In the genomic region with DNA sequence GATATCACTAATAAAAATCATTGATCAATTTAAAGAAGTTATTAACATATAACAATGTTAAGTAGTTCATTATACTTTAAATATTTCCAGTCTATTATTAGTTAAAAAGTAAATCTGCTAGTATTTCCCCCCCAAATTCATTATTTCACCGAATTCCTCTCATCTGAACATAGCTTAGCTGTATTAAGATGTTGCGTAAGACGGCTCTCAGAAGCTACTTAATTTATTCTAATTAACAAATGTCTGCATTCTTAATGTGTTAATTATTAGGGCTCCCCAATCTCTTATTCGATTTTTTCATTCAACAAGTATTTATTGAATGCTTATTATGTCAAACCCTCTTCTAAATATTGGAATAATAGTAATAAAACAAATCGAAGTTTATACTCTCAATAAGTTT, we compare ENCODE assay signal across 26 cellular contexts.
DNase-seq lines count a peak whose midpoint lies in the region; ATAC-seq, FAIRE-seq and TF ChIP-seq lines count a peak whose summit lies in the region.
"Had no signal": no experiment of that assay in that cellular context is flagged by ENCODE, and none has a peak within 500 bp of the region (broad histone marks: within the 10 kb centered on the region; RNA-seq: fewer than 3 reads in every experiment).

No MANE protein-coding gene starts in this region.

- ATAC-seq in A549: no peak
- no peak for ATAC-seq in HG02610 (IDR thresholded peaks at IDR 0.05; ENCODE audit: unreplicated experiment)
- ATAC-seq: HCT116 had no signal

- no peak overlapping the region for H3K14ac ChIP-seq in H1 (ENCODE audit: insufficient read length)

- H3K4me2 ChIP-seq in A549: no peak overlapping the region
- H3K4me2 ChIP-seq in H1 (ENCODE audit: insufficient read depth in 1 of 2, low read depth in 2 of 2, low read length in 2 of 2): no peak overlapping the region
- H3K4me2 ChIP-seq: BLaER1 treated with 17β-estradiol and CSF1 and Interleukin-3, amounts not matched to agents 10 nM and 100 nM had no signal

- no peak overlapping the region for H2BK120ac ChIP-seq in H1 (replicated peaks; ENCODE audit: low read depth, low read length)

- H4K20me1 ChIP-seq in H1 (replicated peaks in 1 of 2; ENCODE audit: control insufficient read depth in 1 of 2, insufficient read depth in 2 of 2, low read length in 2 of 2): no peaks in the 10 kb centered on the region
- H4K20me1 ChIP-seq: BLaER1 treated with 17β-estradiol and CSF1 and Interleukin-3, amounts not matched to agents 10 nM and 100 nM had no signal

- no peak overlapping the region for H3K56ac ChIP-seq in H1 (replicated peaks; ENCODE audit: insufficient read length, low read depth, low read length)

- H3K4me3 Mint-ChIP-seq in MCF 10A (ENCODE audit: unreplicated experiment) (no peak overlapping the region), neural crest cell (peak overlapping the region; percentile 21)
- H3K4me3 Mint-ChIP-seq: CD14-positive monocyte; CD4-positive, alpha-beta T cell; H9; HFFc6 had no signal

- POLR2A ChIA-PET in MCF 10A (lab: Yijun Ruan, JAX) (no interaction called here), A549 (lab: Yijun Ruan, JAX) (no interaction called here), H1 (lab: Charles Lee; ENCODE audit: partially characterized antibody) (no interaction called here), HEK293T (lab: Yijun Ruan, JAX) (no interaction called here)

- H3K36me3 ChIP-seq in breast epithelium (no peaks in the 10 kb centered on the region), H1 (ENCODE audit: control insufficient read depth in 2 of 4, insufficient read depth in 4 of 4, low read length in 3 of 4) (no peaks in the 10 kb centered on the region)
- H3K36me3 ChIP-seq: BE2C; BLaER1 treated with 17β-estradiol and CSF1 and Interleukin-3, amounts not matched to agents 10 nM and 100 nM had no signal

- H3K79me2 ChIP-seq in H1 (ENCODE audit: control insufficient read depth in 1 of 2, insufficient read depth in 2 of 2, low read length in 2 of 2): no peaks in the 10 kb centered on the region

- H3K36me3 Mint-ChIP-seq in MCF 10A (ENCODE audit: insufficient read depth, unreplicated experiment) (no peaks in the 10 kb centered on the region), neural crest cell (ENCODE audit: low read depth) (no peaks in the 10 kb centered on the region)
- H3K36me3 Mint-ChIP-seq: CD14-positive monocyte had no signal

- no peak overlapping the region for H2BK5ac ChIP-seq in H1 (ENCODE audit: low read depth, low read length)

- no peak overlapping the region for H3K23ac ChIP-seq in H1 (ENCODE audit: insufficient read length)

- no peak overlapping the region for H3K4ac ChIP-seq in H1 (replicated peaks; ENCODE audit: insufficient read length, low read depth, low read length)

- intact Hi-C loops in MCF 10A (cut with micrococcal nuclease): no loop called here
- intact Hi-C loops in breast epithelium (cut with DNase I; ENCODE audit: low total_unique reads): no loop called here

- TF ChIP-seq CTCF in MCF 10A (IDR thresholded peaks at IDR 0.05; ENCODE audit: unreplicated experiment): no peak
- no peak for TF ChIP-seq CTCF in breast epithelium (IDR thresholded peaks at IDR 0.05)
- no peak for TF ChIP-seq CTCF in A549 (IDR thresholded peaks at IDR 0.05)
- no peak for TF ChIP-seq CTCF in H1 (IDR thresholded peaks at IDR 0.05; ENCODE audit: control extremely low read depth in 1 of 3, insufficient read depth in 1 of 3, low read depth in 1 of 3, low read length in 3 of 3)
- TF ChIP-seq CTCF in neural crest cell (conservative IDR thresholded peaks at IDR 0.05): no peak

- no peak for FAIRE-seq in A549 (lab: Jason Lieb, UNC)
- no peak for FAIRE-seq in H1 (lab: Jason Lieb, UNC)
- FAIRE-seq: G401.6, GM12892, GM19239 had no signal

- no peaks in the 10 kb centered on the region for H3K79me1 ChIP-seq in H1 (ENCODE audit: low read depth, low read length)

- no peaks in the 10 kb centered on the region for H3K23me2 ChIP-seq in H1 (ENCODE audit: low read depth, low read length)

- no peak overlapping the region for H3K9ac ChIP-seq in H1 (replicated peaks in 1 of 4; ENCODE audit: extremely low read depth in 1 of 4, low read depth in 3 of 4, low read length in 3 of 4)
- H3K9ac ChIP-seq: BLaER1 treated with 17β-estradiol and CSF1 and Interleukin-3, amounts not matched to agents 10 nM and 100 nM; GM23248 had no signal

- H2BK20ac ChIP-seq in H1 (ENCODE audit: low read length): no peak overlapping the region

- 78% methylated on average over 5 of the region's 5 CpGs for WGBS in A549 (ENCODE audit: missing lambda C conversion rate)
- WGBS in H1 (ENCODE audit: extremely low coverage in 1 of 2, insufficient coverage in 1 of 2, insufficient read length in 1 of 2, insufficient replicate concordance in 2 of 2, low coverage in 1 of 2, low lambda C conversion rate in 2 of 2, missing lambda C conversion rate in 1 of 2), 2 experiments: 90% methylated on average over 5 of the region's 5 CpGs; no CpG with 5 or more reads in 1 of the 2 experiments

- no peak overlapping the region for H3K18ac ChIP-seq in H1 (ENCODE audit: extremely low read depth, low read length)

- H3K27me3 Mint-ChIP-seq in MCF 10A (ENCODE audit: insufficient read depth, unreplicated experiment) (no peaks in the 10 kb centered on the region), neural crest cell (ENCODE audit: low read depth) (no peaks in the 10 kb centered on the region)
- H3K27me3 Mint-ChIP-seq: CD4-positive, alpha-beta T cell had no signal

- H4K8ac ChIP-seq in H1 (ENCODE audit: extremely low read depth, insufficient read depth, low read length): no peak overlapping the region

- BruUV-seq in MCF 10A (replicated peaks; lab: Mats Ljungman, UMichigan): no TSS peak

- CTCF ChIA-PET in MCF 10A (lab: Yijun Ruan, JAX) (interaction anchor here (0.6 kb wide), 1 partner anchor 709 kb away, joined by 3 read pairs; no protein-coding TSS in a partner anchor), A549 (lab: Yijun Ruan, JAX) (interaction anchor here (1.3 kb wide), 1 partner anchor 10 kb away, joined by 3 read pairs; no protein-coding TSS in a partner anchor), H1 (lab: Charles Lee; ENCODE audit: partially characterized antibody) (interaction anchor here (1.2 kb wide), 1 partner anchor 15 kb away, joined by 4 read pairs; no protein-coding TSS in a partner anchor), HEK293T (lab: Yijun Ruan, JAX) (no interaction called here)

- H2BK12ac ChIP-seq in H1 (ENCODE audit: low read depth, low read length): no peak overlapping the region

- H3K4me1 ChIP-seq in breast epithelium (no peaks in the 10 kb centered on the region), A549 (peaks cover 24% of the 10 kb centered on the region), H1 (replicated peaks in 1 of 4; ENCODE audit: control insufficient read depth in 3 of 4, insufficient read depth in 4 of 4, low read length in 3 of 4) (peaks cover 0 to 6% (median 4%) of the 10 kb centered on the region in 4 experiments; a peak in 3 of 7 replicates)
- H3K4me1 ChIP-seq: BE2C; BLaER1 treated with 17β-estradiol and CSF1 and Interleukin-3, amounts not matched to agents 10 nM and 100 nM had no signal

- H3K9me3 ChIP-seq in breast epithelium (peaks cover 0 to 6% of the 10 kb centered on the region in 2 donors), A549 (peaks cover 14% of the 10 kb centered on the region; the same call in 2 of the 3 replicates), H1 (ENCODE audit: insufficient read depth in 2 of 2, low read depth in 1 of 2, low read length in 1 of 2) (no peaks in the 10 kb centered on the region)
- H3K9me3 ChIP-seq: BE2C; BLaER1 treated with 17β-estradiol and CSF1 and Interleukin-3, amounts not matched to agents 10 nM and 100 nM had no signal

- H3K4me1 Mint-ChIP-seq in MCF 10A (ENCODE audit: insufficient read depth, unreplicated experiment) (peaks cover 24% of the 10 kb centered on the region), neural crest cell (peaks cover 48% of the 10 kb centered on the region)
- H3K4me1 Mint-ChIP-seq: CD14-positive monocyte had no signal

- H3K27ac Mint-ChIP-seq in MCF 10A (ENCODE audit: low read depth, unreplicated experiment) (peak overlapping the region; percentile 33), neural crest cell (ENCODE audit: unreplicated experiment) (no peak overlapping the region)
- H3K27ac Mint-ChIP-seq: CD4-positive, alpha-beta T cell; HFFc6 had no signal

- no peak overlapping the region for H2BK15ac ChIP-seq in H1 (ENCODE audit: low read length)

- H3K9me3 Mint-ChIP-seq in MCF 10A (ENCODE audit: unreplicated experiment) (no peaks in the 10 kb centered on the region), neural crest cell (peaks cover 11% of the 10 kb centered on the region)

- H3K27me3 ChIP-seq in breast epithelium (no peaks in the 10 kb centered on the region), H1 (replicated peaks in 1 of 4; ENCODE audit: control insufficient read depth in 3 of 4, extremely low read depth in 1 of 4, insufficient read depth in 3 of 4, low read length in 3 of 4) (no peaks in the 10 kb centered on the region)
- H3K27me3 ChIP-seq: BE2C; BLaER1 treated with 17β-estradiol and CSF1 and Interleukin-3, amounts not matched to agents 10 nM and 100 nM had no signal

- TF ChIP-seq EP300 in A549 (IDR thresholded peaks at IDR 0.05) (no peak), H1 (IDR thresholded peaks at IDR 0.05; ENCODE audit: borderline replicate concordance in 1 of 2, low read depth in 2 of 2, low read length in 2 of 2) (no peak)

- no peak for TF ChIP-seq POLR2A in breast epithelium (IDR thresholded peaks at IDR 0.05)
- no peak for TF ChIP-seq POLR2A in A549 (IDR thresholded peaks at IDR 0.05; ENCODE audit: low read length)
- no peak for TF ChIP-seq POLR2A in H1 (IDR thresholded peaks at IDR 0.05; ENCODE audit: control extremely low read depth in 1 of 2, low read depth in 2 of 2, low read length in 2 of 2)

- no peak overlapping the region for H3K27ac ChIP-seq in breast epithelium
- peak overlapping the region; percentile 59 to 72; a peak in 4 of 6 replicates for H3K27ac ChIP-seq in A549
- no peak overlapping the region for H3K27ac ChIP-seq in H1 (ENCODE audit: low read depth, low read length)
- H3K27ac ChIP-seq: 22Rv1; BLaER1 treated with 17β-estradiol and CSF1 and Interleukin-3, amounts not matched to agents 10 nM and 100 nM; GM23248 had no signal

- H3K4me3 ChIP-seq in breast epithelium: no peak overlapping the region
- H3K4me3 ChIP-seq in A549: no peak overlapping the region
- H3K4me3 ChIP-seq in H1 (ENCODE audit: extremely low read depth in 1 of 4, insufficient read depth in 2 of 4, low read depth in 3 of 4, low read length in 4 of 4): no peak overlapping the region
- H3K4me3 ChIP-seq: BLaER1 treated with 17β-estradiol and CSF1 and Interleukin-3, amounts not matched to agents 10 nM and 100 nM; GM23248 had no signal

- H2AFZ ChIP-seq in H1 (ENCODE audit: low read length): no peak overlapping the region
- H2AFZ ChIP-seq: GM23248 had no signal

- DNase-seq in MCF 10A (ENCODE audit: unreplicated experiment): no peak
- no peak for DNase-seq in breast epithelium (ENCODE audit: low spot score in 2 of 2)
- DNase-seq in A549 (ENCODE audit: low read depth in 1 of 2, low spot score in 1 of 2): no peak
- DNase-seq in H1 (ENCODE audit: low read depth in 1 of 2, low spot score in 2 of 2): no peak
- no peak for DNase-seq in neural crest cell (ENCODE audit: low read depth, low spot score)
- no peak for DNase-seq in HEK293T (ENCODE audit: extremely low spot score)
- DNase-seq in HPDE6-E6E7 (ENCODE audit: extremely low spot score): no peak
- DNase-seq: ACHN; AML-193; BE2C; Calu3; CD4-positive, alpha-beta T cell; COR-L47; DMS53; DND-41; GM23248; H9; HFFc6 had no signal

- H4K91ac ChIP-seq in H1 (replicated peaks; ENCODE audit: insufficient read length, low read length): no peak overlapping the region

- no peak overlapping the region for H2AK5ac ChIP-seq in H1 (ENCODE audit: low read depth, low read length)

- TF ChIP-seq RAD21 in A549 (conservative IDR thresholded peaks at IDR 0.05 in 1 of 2, IDR thresholded peaks at IDR 0.05 in 1 of 2) (no peak), H1 (IDR thresholded peaks at IDR 0.05 in 1 of 2, conservative IDR thresholded peaks at IDR 0.05 in 1 of 2; ENCODE audit: low read depth in 2 of 2, low read length in 2 of 2) (no peak)

- no peak overlapping the region for H4K5ac ChIP-seq in H1 (ENCODE audit: insufficient read length, low read depth, low read length)

Comparison
In these comparisons a context has a peak if more than half of its experiments do, and no peak if none do; other contexts are left out.
1. H3K27ac ChIP-seq: peak in A549 (2 of 2); none in breast epithelium (0 of 2) and H1 (single experiment).